1 cellular context compared by ENCODE assay signal in genomic region chr1:6547301-6547700, GRCh38.
TF ChIP-seq lines count a peak whose summit lies in the region.

No MANE protein-coding gene starts in this region.

TF ChIP-seq in HEK293, 187 proteins besides CTCF, POLR2A, EP300 and RAD21:
- TF ChIP-seq ZNF664 (tag by site-specific recombination; IDR thresholded peaks at IDR 0.05) (0 out of 2 replicates have a peak, but pooled peaks have one; percentile 10), ZNF26 (tag by site-specific recombination; IDR thresholded peaks at IDR 0.05) (no peak)
